Comparison of ENCODE assay signal across 1 cellular context in the genomic region with DNA sequence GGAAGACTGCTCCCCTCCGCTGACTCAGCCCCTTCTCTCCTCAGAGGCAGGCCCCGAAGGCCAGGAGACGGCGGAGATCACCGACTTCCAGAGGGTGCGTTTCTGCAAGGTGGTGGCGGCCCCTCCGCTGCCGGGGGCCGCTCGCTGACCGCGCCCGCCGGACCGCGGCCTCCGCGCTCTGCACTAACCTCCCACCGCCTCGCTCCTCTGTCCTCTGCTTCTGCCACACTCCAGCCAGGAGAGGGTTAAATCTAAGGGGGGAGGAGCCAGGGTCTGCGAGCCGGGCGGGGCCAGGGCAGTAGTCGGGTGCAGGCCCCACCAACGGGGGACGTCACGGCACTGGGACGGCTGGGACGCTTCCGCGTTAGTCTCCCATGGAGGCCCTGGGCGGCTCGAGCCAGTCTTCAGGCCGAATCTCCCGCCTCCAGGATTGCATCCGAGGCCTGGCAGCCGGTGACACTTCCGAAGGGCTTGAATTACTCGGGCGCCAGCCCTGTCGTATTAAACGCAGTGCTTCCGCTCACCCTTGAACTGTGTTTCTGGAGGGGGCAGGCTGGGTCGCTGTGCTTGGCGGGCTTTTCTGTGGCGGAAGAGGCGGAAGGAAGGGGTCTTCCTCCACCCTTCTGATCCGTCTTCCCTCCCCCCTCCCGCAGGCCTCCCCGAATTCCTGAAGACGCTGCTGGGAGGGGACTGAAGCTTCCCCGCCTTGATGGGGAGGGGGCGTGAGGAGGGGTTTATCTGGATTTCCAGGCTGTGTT.
TF ChIP-seq lines count a peak whose summit lies in the region.

No MANE protein-coding gene starts in this region.

TF ChIP-seq in HepG2, 621 proteins besides CTCF, POLR2A, EP300 and RAD21 (continued from another document and continues in another):
- peak; percentile 46; the same call in 1 of the 2 replicates for TF ChIP-seq UBTF (CRISPR knock-in tag; IDR thresholded peaks at IDR 0.05)
- peak; percentile 69 for TF ChIP-seq PHF20 (CRISPR knock-in tag; IDR thresholded peaks at IDR 0.05)
- TF ChIP-seq LRRFIP1 (CRISPR knock-in tag; conservative IDR thresholded peaks at IDR 0.05), result no peak
- TF ChIP-seq ZNF414 (CRISPR knock-in tag; IDR thresholded peaks at IDR 0.05), result no peak
- TF ChIP-seq ZNF709 (CRISPR knock-in tag; IDR thresholded peaks at IDR 0.05), result no peak
- peak; percentile 63 for TF ChIP-seq PAXIP1 (CRISPR knock-in tag; conservative IDR thresholded peaks at IDR 0.05)
- peak; percentile 76; the same call in 1 of the 2 replicates for TF ChIP-seq ZNF772 (CRISPR knock-in tag; IDR thresholded peaks at IDR 0.05)
- peak; percentile 17 for TF ChIP-seq PTBP1 (IDR thresholded peaks at IDR 0.05; ENCODE audit: low read depth, low read length, poor library complexity, severe bottlenecking)
- TF ChIP-seq, protein P1, sequence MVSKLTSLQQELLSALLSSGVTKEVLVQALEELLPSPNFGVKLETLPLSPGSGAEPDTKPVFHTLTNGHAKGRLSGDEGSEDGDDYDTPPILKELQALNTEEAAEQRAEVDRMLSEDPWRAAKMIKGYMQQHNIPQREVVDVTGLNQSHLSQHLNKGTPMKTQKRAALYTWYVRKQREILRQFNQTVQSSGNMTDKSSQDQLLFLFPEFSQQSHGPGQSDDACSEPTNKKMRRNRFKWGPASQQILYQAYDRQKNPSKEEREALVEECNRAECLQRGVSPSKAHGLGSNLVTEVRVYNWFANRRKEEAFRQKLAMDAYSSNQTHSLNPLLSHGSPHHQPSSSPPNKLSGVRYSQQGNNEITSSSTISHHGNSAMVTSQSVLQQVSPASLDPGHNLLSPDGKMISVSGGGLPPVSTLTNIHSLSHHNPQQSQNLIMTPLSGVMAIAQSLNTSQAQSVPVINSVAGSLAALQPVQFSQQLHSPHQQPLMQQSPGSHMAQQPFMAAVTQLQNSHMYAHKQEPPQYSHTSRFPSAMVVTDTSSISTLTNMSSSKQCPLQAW (CRISPR knock-in tag; IDR thresholded peaks at IDR 0.05), result no peak; the same call in 1 of the 2 replicates
- TF ChIP-seq EED (CRISPR knock-in tag; IDR thresholded peaks at IDR 0.05), result peak; percentile 83; the same call in 1 of the 2 replicates
- no peak for TF ChIP-seq ZNF343 (CRISPR knock-in tag; IDR thresholded peaks at IDR 0.05)
- peak; percentile 42 for TF ChIP-seq ZEB1 (IDR thresholded peaks at IDR 0.05; ENCODE audit: insufficient replicate concordance, low read depth)
- TF ChIP-seq, protein P2, sequence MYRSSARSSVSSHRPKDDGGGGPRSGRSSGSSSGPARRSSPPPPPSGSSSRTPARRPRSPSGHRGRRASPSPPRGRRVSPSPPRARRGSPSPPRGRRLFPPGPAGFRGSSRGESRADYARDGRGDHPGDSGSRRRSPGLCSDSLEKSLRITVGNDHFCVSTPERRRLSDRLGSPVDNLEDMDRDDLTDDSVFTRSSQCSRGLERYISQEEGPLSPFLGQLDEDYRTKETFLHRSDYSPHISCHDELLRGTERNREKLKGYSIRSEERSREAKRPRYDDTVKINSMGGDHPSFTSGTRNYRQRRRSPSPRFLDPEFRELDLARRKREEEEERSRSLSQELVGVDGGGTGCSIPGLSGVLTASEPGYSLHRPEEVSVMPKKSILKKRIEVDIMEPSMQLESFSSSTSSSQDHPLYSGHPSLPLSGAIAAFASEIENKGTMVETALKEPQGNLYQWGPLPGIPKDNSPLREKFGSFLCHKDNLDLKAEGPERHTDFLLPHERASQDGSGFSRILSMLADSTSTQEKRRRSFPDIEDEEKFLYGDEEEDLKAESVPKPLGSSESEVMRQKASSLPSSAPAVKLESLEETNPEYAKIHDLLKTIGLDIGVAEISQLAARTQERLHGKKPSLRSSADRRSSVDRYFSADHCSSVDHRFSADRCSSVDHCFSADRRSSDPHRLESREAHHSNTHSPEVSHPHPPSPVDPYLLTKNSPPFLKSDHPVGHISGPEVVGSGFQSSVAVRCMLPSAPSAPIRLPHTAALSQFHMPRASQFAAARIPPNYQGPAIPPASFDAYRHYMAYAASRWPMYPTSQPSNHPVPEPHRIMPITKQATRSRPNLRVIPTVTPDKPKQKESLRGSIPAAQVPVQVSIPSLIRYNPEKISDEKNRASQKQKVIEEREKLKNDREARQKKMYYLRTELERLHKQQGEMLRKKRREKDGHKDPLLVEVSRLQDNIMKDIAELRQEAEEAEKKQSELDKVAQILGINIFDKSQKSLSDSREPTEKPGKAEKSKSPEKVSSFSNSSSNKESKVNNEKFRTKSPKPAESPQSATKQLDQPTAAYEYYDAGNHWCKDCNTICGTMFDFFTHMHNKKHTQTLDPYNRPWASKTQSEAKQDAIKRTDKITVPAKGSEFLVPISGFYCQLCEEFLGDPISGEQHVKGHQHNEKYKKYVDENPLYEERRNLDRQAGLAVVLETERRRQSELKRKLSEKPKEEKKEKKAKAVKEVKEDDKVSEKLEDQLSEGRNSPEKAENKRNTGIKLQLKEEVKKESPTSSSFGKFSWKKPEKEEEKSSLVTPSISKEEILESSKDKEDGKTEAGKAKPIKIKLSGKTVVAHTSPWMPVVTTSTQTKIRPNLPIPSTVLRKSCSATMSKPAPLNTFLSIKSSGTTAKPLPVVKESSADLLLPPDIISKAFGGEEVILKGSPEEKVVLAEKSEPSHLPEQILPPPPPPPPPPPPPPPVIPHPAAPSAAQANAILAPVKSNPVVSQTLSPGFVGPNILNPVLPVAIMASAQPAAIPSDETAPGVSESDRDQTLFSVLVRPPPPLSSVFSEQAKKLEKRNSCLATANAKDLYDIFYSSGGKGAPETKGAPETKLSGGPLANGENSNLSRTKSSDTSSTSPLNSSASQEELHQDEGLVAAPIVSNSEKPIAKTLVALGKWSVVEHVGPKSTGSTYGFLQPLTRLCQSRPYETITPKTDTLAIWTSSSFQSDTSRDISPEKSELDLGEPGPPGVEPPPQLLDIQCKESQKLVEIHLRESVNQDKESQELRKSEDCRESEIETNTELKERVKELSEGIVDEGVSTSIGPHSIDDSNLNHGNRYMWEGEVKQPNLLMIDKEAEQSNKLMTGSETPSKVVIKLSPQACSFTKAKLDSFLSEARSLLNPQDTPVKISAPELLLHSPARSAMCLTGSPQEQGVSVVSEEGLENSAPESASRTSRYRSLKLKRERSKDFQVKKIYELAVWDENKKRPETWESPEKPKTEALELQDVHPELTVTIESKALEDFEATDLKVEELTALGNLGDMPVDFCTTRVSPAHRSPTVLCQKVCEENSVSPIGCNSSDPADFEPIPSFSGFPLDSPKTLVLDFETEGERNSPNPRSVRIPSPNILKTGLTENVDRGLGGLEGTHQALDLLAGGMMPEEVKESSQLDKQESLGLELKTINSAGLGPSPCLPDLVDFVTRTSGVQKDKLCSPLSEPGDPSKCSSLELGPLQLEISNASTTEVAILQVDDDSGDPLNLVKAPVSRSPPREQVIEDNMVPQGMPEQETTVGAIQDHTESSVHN (CRISPR knock-in tag; IDR thresholded peaks at IDR 0.05), result no peak
- no peak for TF ChIP-seq ATAD3A (CRISPR knock-in tag; IDR thresholded peaks at IDR 0.05)
- no peak for TF ChIP-seq SRSF1 (optimal IDR thresholded peaks at IDR 0.05; ENCODE audit: low read depth, low read length)
- TF ChIP-seq ZNF33B (CRISPR knock-in tag; IDR thresholded peaks at IDR 0.05), result no peak
- TF ChIP-seq, protein P3, sequence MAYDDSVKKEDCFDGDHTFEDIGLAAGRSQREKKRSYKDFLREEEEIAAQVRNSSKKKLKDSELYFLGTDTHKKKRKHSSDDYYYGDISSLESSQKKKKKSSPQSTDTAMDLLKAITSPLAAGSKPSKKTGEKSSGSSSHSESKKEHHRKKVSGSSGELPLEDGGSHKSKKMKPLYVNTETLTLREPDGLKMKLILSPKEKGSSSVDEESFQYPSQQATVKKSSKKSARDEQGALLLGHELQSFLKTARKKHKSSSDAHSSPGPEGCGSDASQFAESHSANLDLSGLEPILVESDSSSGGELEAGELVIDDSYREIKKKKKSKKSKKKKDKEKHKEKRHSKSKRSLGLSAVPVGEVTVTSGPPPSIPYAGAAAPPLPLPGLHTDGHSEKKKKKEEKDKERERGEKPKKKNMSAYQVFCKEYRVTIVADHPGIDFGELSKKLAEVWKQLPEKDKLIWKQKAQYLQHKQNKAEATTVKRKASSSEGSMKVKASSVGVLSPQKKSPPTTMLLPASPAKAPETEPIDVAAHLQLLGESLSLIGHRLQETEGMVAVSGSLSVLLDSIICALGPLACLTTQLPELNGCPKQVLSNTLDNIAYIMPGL (CRISPR knock-in tag; IDR thresholded peaks at IDR 0.05; ENCODE audit: borderline replicate concordance in 1 of 2, low read depth in 1 of 2), result peak in 1 of 2 experiments; percentile 74; a peak in 2 of 4 replicates
- TF ChIP-seq, protein P4, sequence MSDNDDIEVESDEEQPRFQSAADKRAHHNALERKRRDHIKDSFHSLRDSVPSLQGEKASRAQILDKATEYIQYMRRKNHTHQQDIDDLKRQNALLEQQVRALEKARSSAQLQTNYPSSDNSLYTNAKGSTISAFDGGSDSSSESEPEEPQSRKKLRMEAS (IDR thresholded peaks at IDR 0.05), result peak; percentile 51; the same call in 1 of the 2 replicates
- 0 out of 2 replicates have a peak, but pooled peaks have one; percentile 37 for TF ChIP-seq SNAI1 (CRISPR knock-in tag; IDR thresholded peaks at IDR 0.05; ENCODE audit: borderline replicate concordance)
- no peak for TF ChIP-seq ZSCAN30 (CRISPR knock-in tag; IDR thresholded peaks at IDR 0.05)
- TF ChIP-seq, protein P5, sequence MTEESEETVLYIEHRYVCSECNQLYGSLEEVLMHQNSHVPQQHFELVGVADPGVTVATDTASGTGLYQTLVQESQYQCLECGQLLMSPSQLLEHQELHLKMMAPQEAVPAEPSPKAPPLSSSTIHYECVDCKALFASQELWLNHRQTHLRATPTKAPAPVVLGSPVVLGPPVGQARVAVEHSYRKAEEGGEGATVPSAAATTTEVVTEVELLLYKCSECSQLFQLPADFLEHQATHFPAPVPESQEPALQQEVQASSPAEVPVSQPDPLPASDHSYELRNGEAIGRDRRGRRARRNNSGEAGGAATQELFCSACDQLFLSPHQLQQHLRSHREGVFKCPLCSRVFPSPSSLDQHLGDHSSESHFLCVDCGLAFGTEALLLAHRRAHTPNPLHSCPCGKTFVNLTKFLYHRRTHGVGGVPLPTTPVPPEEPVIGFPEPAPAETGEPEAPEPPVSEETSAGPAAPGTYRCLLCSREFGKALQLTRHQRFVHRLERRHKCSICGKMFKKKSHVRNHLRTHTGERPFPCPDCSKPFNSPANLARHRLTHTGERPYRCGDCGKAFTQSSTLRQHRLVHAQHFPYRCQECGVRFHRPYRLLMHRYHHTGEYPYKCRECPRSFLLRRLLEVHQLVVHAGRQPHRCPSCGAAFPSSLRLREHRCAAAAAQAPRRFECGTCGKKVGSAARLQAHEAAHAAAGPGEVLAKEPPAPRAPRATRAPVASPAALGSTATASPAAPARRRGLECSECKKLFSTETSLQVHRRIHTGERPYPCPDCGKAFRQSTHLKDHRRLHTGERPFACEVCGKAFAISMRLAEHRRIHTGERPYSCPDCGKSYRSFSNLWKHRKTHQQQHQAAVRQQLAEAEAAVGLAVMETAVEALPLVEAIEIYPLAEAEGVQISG (CRISPR knock-in tag; IDR thresholded peaks at IDR 0.05), result peak; percentile 57; the same call in 1 of the 2 replicates
- TF ChIP-seq U2AF2 (IDR thresholded peaks at IDR 0.05; ENCODE audit: low read depth, low read length), result no peak
